Comparison of ENCODE assay signal across 8 cellular contexts in the genomic region with DNA sequence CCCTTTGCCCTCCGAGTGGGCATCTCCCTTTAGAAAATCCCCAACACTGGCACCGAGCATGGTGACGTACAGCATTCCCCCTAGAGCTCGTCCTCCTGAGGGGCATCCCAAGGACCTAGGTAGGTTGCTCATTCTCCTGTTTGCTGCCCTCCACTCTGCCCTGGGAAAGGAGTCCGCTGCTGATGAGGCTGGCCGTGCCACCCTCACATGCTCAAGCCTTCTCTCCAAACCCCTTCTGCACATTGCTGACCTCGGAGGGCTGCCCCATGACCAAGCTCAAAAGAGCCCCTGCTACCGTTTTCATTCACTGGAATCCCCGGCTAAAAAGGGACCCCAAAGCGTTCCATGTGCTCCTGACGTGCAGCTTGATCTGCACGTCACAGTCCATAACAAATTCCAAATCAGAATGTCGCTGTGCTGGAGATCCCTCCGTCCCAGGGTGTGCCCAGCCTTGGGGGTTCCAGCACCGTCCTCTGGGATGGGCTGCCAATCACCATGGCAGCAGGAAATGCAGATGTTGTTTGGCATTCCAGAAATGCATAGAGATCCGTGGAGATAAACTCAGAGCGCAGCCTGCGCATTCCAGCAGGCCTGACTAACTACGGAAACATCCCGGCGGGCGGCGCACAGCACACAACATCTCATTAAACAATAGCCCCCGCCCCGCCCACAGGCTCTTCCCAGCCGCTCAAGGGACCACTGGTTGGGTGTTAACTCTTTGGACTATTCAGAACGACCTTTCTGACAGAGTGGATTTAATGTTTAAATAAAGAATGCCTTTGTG. TPM values are rescaled to one million over a fixed set of nuclear protein-coding genes. Genes with fewer than 3 reads are reported as not detected.
DNase-seq lines count a peak whose midpoint lies in the region; ATAC-seq and TF ChIP-seq lines count a peak whose summit lies in the region.

No MANE protein-coding gene starts in this region.

- no peaks in the 10 kb centered on the region for H3K36me3 ChIP-seq in RWPE2 (ENCODE audit: low read depth)
- H3K36me3 ChIP-seq in osteoblast (ENCODE audit: insufficient read depth, low read length) = peaks cover 5% of the 10 kb centered on the region
- no peaks in the 10 kb centered on the region for H3K36me3 ChIP-seq in Karpas-422 (ENCODE audit: insufficient read depth, low read length)

- H3K9me2 ChIP-seq in Karpas-422 (replicated peaks; ENCODE audit: insufficient read depth, low read length) = no peaks in the 10 kb centered on the region

- DNase-seq in ELR (ENCODE audit: low read depth) (peak; percentile 98), RWPE2 (ENCODE audit: low spot score) (peak; percentile 96), foreskin keratinocyte (peak; percentile 88 to 93), osteoblast (ENCODE audit: insufficient read length, low spot score, missing footprints) (peak; percentile 99), Karpas-422 (no peak), NCI-H146 (lab: John Stamatoyannopoulos, UW) (no peak)

- H3K4me2 ChIP-seq in osteoblast (ENCODE audit: insufficient read depth, low read length) = peak overlapping the region; percentile 68
- no peak overlapping the region for H3K4me2 ChIP-seq in Karpas-422 (ENCODE audit: low read depth, low read length, poor library complexity, severe bottlenecking)

- peaks cover 9% of the 10 kb centered on the region for H3K79me2 ChIP-seq in osteoblast (ENCODE audit: insufficient read depth, low read length)
- H3K79me2 ChIP-seq in Karpas-422 (ENCODE audit: low read length) = no peaks in the 10 kb centered on the region

- H4K20me1 ChIP-seq in osteoblast (ENCODE audit: insufficient read depth, low read length) (no peaks in the 10 kb centered on the region), Karpas-422 (ENCODE audit: insufficient read depth, low read depth, low read length) (no peaks in the 10 kb centered on the region)

- H2AFZ ChIP-seq in osteoblast (ENCODE audit: low read length) (no peak overlapping the region), Karpas-422 (ENCODE audit: low read length) (no peak overlapping the region)

- H3K9ac ChIP-seq in Karpas-422 (ENCODE audit: low read length) = no peak overlapping the region

- H3K9me3 ChIP-seq in RWPE2 (ENCODE audit: severe bottlenecking) (no peaks in the 10 kb centered on the region), osteoblast (ENCODE audit: low read depth, low read length) (no peaks in the 10 kb centered on the region), Karpas-422 (ENCODE audit: low read length) (no peaks in the 10 kb centered on the region)

- H3K27me3 ChIP-seq in RWPE2 (ENCODE audit: insufficient read depth, poor library complexity, severe bottlenecking) (no peaks in the 10 kb centered on the region), foreskin keratinocyte (no peaks in the 10 kb centered on the region), osteoblast (ENCODE audit: insufficient read depth, low read length) (no peaks in the 10 kb centered on the region), Karpas-422 (ENCODE audit: low read length) (no peaks in the 10 kb centered on the region)

- no peak for TF ChIP-seq CTCF in RWPE2 (IDR thresholded peaks at IDR 0.05; ENCODE audit: poor library complexity, severe bottlenecking)
- TF ChIP-seq CTCF in foreskin keratinocyte (conservative IDR thresholded peaks at IDR 0.05) = no peak
- TF ChIP-seq CTCF in osteoblast (IDR thresholded peaks at IDR 0.05; ENCODE audit: extremely low read depth, low read depth, low read length) = no peak

- H3K27ac ChIP-seq in RWPE2 (ENCODE audit: poor library complexity, severe bottlenecking) (peak overlapping the region; percentile 98), foreskin keratinocyte (no peak overlapping the region), osteoblast (ENCODE audit: low read depth, low read length) (peak overlapping the region; percentile 87), Karpas-422 (ENCODE audit: low read length) (no peak overlapping the region)

- H3K4me3 ChIP-seq in RWPE2 (ENCODE audit: severe bottlenecking) (peak overlapping the region; percentile 3), osteoblast (ENCODE audit: insufficient read depth, low read length) (peak overlapping the region; percentile 29), Karpas-422 (ENCODE audit: low read length) (no peak overlapping the region)

- ATAC-seq in RWPE2 (ENCODE audit: low read depth) (peak; percentile 89), foreskin keratinocyte (peak; percentile 75), HG02938 (IDR thresholded peaks at IDR 0.05; ENCODE audit: unreplicated experiment) (no peak), HG03039 (IDR thresholded peaks at IDR 0.05; ENCODE audit: unreplicated experiment) (no peak)

- H3K4me1 ChIP-seq in RWPE2 (ENCODE audit: insufficient read depth, poor library complexity, severe bottlenecking) (peaks cover 29% of the 10 kb centered on the region), foreskin keratinocyte (peaks cover 17% of the 10 kb centered on the region), osteoblast (ENCODE audit: insufficient read depth, low read length) (peaks cover 57% of the 10 kb centered on the region), Karpas-422 (ENCODE audit: low read length) (peaks cover 9% of the 10 kb centered on the region)

RNA-seq across cellular contexts. Expression of a gene that starts 26.3 kb away (rescaled TPM):
- 8.2 and 12.2 TPM in 2 replicates for total RNA-seq in foreskin keratinocyte
- 14.8 and 16.4 TPM in 2 replicates for polyA plus RNA-seq in foreskin keratinocyte
- total RNA-seq in osteoblast = 4.0 and 5.6 TPM in 2 replicates
- 4.4 and 8.5 TPM in 2 replicates for total RNA-seq in Karpas-422 (2014; rRNA removed; shearing (Covaris generic); ENCODE audit: low replicate concordance)

RNA-seq across cellular contexts. Expression of a gene that starts 26.3 kb away (rescaled TPM):
- total RNA-seq in foreskin keratinocyte = 21.9 and 24.7 TPM in 2 replicates
- polyA plus RNA-seq in foreskin keratinocyte = 18.0 and 18.1 TPM in 2 replicates
- 10.3 and 11.9 TPM in 2 replicates for total RNA-seq in osteoblast
- total RNA-seq in Karpas-422 (2014; rRNA removed; shearing (Covaris generic); ENCODE audit: low replicate concordance) = 6.5 and 12.2 TPM in 2 replicates

Comparison
In these comparisons a context has a peak if more than half of its experiments do, and no peak if none do; other contexts are left out.
1. DNase-seq: peak in ELR (single experiment), RWPE2 (single experiment), foreskin keratinocyte (2 of 2) and osteoblast (single experiment); none in Karpas-422 (single experiment) and NCI-H146 (single experiment).
2. ATAC-seq: peak in RWPE2 (single experiment) and foreskin keratinocyte (single experiment); none in HG02938 (single experiment) and HG03039 (single experiment).
3. H3K27ac ChIP-seq: peak in RWPE2 (single experiment) and osteoblast (single experiment); none in foreskin keratinocyte (single experiment) and Karpas-422 (single experiment).